9 cellular contexts compared by ENCODE assay signal in the genomic region with DNA sequence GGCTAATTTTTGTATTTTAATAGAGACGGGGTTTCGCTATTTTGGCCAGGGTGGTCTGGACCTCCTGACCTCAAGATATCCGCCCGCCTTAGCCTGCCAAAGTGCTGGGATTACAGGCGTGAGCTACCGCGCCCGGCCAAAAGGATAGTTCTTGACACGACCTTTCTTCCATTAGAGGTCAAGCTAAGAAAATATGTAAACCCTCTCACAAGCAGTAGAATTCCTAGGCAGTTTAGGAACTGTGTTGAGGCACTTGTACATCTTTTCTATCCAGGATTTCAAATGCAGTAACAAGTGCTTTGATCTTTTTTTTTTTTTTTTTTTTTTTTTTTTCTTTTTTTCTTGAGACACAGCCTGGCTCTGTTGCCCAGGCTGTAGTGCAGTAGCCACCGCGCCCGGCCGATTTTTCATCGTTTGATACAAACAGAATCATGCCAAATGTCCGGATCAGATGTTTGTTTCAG. TPM values are rescaled to one million over a fixed set of nuclear protein-coding genes. Genes with fewer than 3 reads are reported as not detected.
A peak's percentile ranks its signal among the peaks of the same experiment; 100 is the strongest.
DNase-seq lines count a peak whose midpoint lies in the region; ATAC-seq and TF ChIP-seq lines count a peak whose summit lies in the region.
"Had no signal": no experiment of that assay in that cellular context is flagged by ENCODE, and none has a peak within 500 bp of the region (broad histone marks: within the 10 kb centered on the region; RNA-seq: fewer than 3 reads in every experiment).

No MANE protein-coding gene starts in this region.

- H3K9me3 ChIP-seq in OCI-LY7 (ENCODE audit: low read length) (no peaks in the 10 kb centered on the region), skeletal muscle tissue (ENCODE audit: control insufficient read depth in 3 of 3, low read length in 3 of 3) (no peaks in the 10 kb centered on the region)

- H3K27ac Mint-ChIP-seq in activated CD8-positive, alpha-beta memory T cell treated with anti-CD3 and anti-CD28 coated beads, Interleukin-2, amount 10 ng/mL, durations not matched to agents 7 days and 5 days = peak overlapping the region; percentile 84

- H3K27me3 Mint-ChIP-seq in activated CD8-positive, alpha-beta memory T cell treated with anti-CD3 and anti-CD28 coated beads, Interleukin-2, amount 10 ng/mL, durations not matched to agents 7 days and 5 days = peaks cover 2% of the 10 kb centered on the region

- no peaks in the 10 kb centered on the region for H3K9me2 ChIP-seq in OCI-LY7 (ENCODE audit: insufficient read depth, low read length)

- H3K4me3 ChIP-seq in OCI-LY7 (ENCODE audit: low read depth, low read length, poor library complexity, severe bottlenecking) = no peak overlapping the region
- H3K4me3 ChIP-seq in dorsolateral prefrontal cortex = peak overlapping the region in 8 of 59 donors; percentile 83 to 100 (median 96)
- H3K4me3 ChIP-seq in skeletal muscle tissue (ENCODE audit: low read length in 3 of 3) = peak overlapping the region in 1 of 3 donors; percentile 41

- 0 out of 2 replicates have a peak overlapping the region, but pooled peaks have one; percentile 74 for H3K4me2 ChIP-seq in OCI-LY7 (ENCODE audit: low read length)

- peak overlapping the region; percentile 95 for H3K4me3 Mint-ChIP-seq in activated CD8-positive, alpha-beta memory T cell treated with anti-CD3 and anti-CD28 coated beads, Interleukin-2, amount 10 ng/mL, durations not matched to agents 7 days and 5 days

- peak overlapping the region; percentile 89 for H3K27ac ChIP-seq in OCI-LY7 (ENCODE audit: low read depth, low read length, poor library complexity, severe bottlenecking)
- H3K27ac ChIP-seq in dorsolateral prefrontal cortex = peak overlapping the region in 37 of 59 donors; percentile 76 to 99 (median 94)
- H3K27ac ChIP-seq in skeletal muscle tissue (ENCODE audit: low read depth, low read length) = peak overlapping the region; percentile 79

- TF ChIP-seq CTCF in OCI-LY7 (conservative IDR thresholded peaks at IDR 0.05; ENCODE audit: low read length) = no peak
- no peak for TF ChIP-seq CTCF in dorsolateral prefrontal cortex (IDR thresholded peaks at IDR 0.05 in 54 of 56, conservative IDR thresholded peaks at IDR 0.05 in 2 of 56; ENCODE audit: low read depth in 1 of 56, partially characterized antibody in 56 of 56)

- H3K4me1 Mint-ChIP-seq in activated CD8-positive, alpha-beta memory T cell treated with anti-CD3 and anti-CD28 coated beads, Interleukin-2, amount 10 ng/mL, durations not matched to agents 7 days and 5 days = peaks cover 66% of the 10 kb centered on the region

- H3K4me1 ChIP-seq in OCI-LY7 (ENCODE audit: insufficient read depth, low read length, poor library complexity, severe bottlenecking) = peaks cover 65% of the 10 kb centered on the region
- peaks cover 20 to 32% (median 28%) of the 10 kb centered on the region in 3 donors for H3K4me1 ChIP-seq in skeletal muscle tissue (ENCODE audit: control insufficient read depth in 3 of 3, insufficient read depth in 3 of 3, low read length in 3 of 3)

- POLR2A ChIA-PET in OCI-LY7 (lab: Charles Lee) = interaction anchor here (1.2 to 6.8 kb wide), 3 partner anchors 12 to 96 kb away, joined by 3 to 64 read pairs (median 5); a partner anchor contains a TSS

- no peak for ATAC-seq in activated CD8-positive, alpha-beta memory T cell treated with anti-CD3 and anti-CD28 coated beads, Interleukin-2, amount 10 ng/mL, durations not matched to agents 7 days and 5 days
- ATAC-seq in HG02870 (IDR thresholded peaks at IDR 0.05; ENCODE audit: unreplicated experiment) = no peak
- ATAC-seq in GM21528 (IDR thresholded peaks at IDR 0.05; ENCODE audit: low FRiP score, unreplicated experiment) = no peak
- ATAC-seq in GM21737 (IDR thresholded peaks at IDR 0.05; ENCODE audit: unreplicated experiment) = no peak
- ATAC-seq: activated naive CD4-positive, alpha-beta T cell treated with anti-CD3 and anti-CD28 coated beads, Interleukin-2, amount 50 U/mL, for 72 hours had no signal

- CTCF ChIA-PET in activated CD8-positive, alpha-beta memory T cell treated with anti-CD3 and anti-CD28 coated beads, Interleukin-2, amount 10 ng/mL, durations not matched to agents 7 days and 5 days (lab: Charles Lee) = interaction anchor here (0.8 to 9.3 kb wide), 8 partner anchors 13 to 166 kb away, joined by 3 to 126 read pairs (median 10); a partner anchor contains a TSS
- CTCF ChIA-PET in OCI-LY7 (lab: Charles Lee; ENCODE audit: unreplicated experiment) = interaction anchor here (0.6 kb wide), 1 partner anchor 1140 kb away, joined by 3 read pairs; no protein-coding TSS in a partner anchor

- intact Hi-C loops in OCI-LY7 (cut with micrococcal nuclease; ENCODE audit: unreplicated experiment) = no loop called here
- intact Hi-C loops in dorsolateral prefrontal cortex (cut with DNase I) = loop anchor here (5.0 kb wide), 4 partner anchors 125 to 270 kb away; a partner anchor contains a TSS

- no peaks in the 10 kb centered on the region for H3K9me3 Mint-ChIP-seq in activated CD8-positive, alpha-beta memory T cell treated with anti-CD3 and anti-CD28 coated beads, Interleukin-2, amount 10 ng/mL, durations not matched to agents 7 days and 5 days (ENCODE audit: low read depth)
- H3K9me3 Mint-ChIP-seq: activated naive CD4-positive, alpha-beta T cell treated with anti-CD3 and anti-CD28 coated beads, Interleukin-2, amount 50 U/mL, for 72 hours had no signal

- no peak for DNase-seq in activated CD8-positive, alpha-beta memory T cell treated with anti-CD3 and anti-CD28 coated beads, Interleukin-2, amount 10 ng/mL, durations not matched to agents 7 days and 5 days
- DNase-seq in activated CD8-positive, alpha-beta memory T cell treated with anti-CD3 and anti-CD28 coated beads, Interleukin-2, amount 50 U/mL, for 4 hours = no peak
- DNase-seq in OCI-LY7 (ENCODE audit: low spot score) (no peak), dorsolateral prefrontal cortex (no peak)

- peaks cover 72% of the 10 kb centered on the region for H3K79me2 ChIP-seq in OCI-LY7 (ENCODE audit: insufficient read depth, low read depth, low read length)

- H3K36me3 ChIP-seq in OCI-LY7 (ENCODE audit: insufficient read depth, low read length) (peaks cover 74% of the 10 kb centered on the region), skeletal muscle tissue (ENCODE audit: control insufficient read depth in 3 of 3, insufficient read depth in 3 of 3, low read length in 3 of 3) (peaks cover 0 to 7% (median 7%) of the 10 kb centered on the region in 3 donors)

- H3K27me3 ChIP-seq in dorsolateral prefrontal cortex = no peaks in the 10 kb centered on the region
- no peaks in the 10 kb centered on the region for H3K27me3 ChIP-seq in skeletal muscle tissue (ENCODE audit: control insufficient read depth in 3 of 3, insufficient read depth in 3 of 3, low read length in 3 of 3)

- H2AFZ ChIP-seq in OCI-LY7 (ENCODE audit: low read length) = no peak overlapping the region

- BruUV-seq in OCI-LY7 (replicated peaks; lab: Mats Ljungman, UMichigan) = no TSS peak

- H4K20me1 ChIP-seq in OCI-LY7 (ENCODE audit: insufficient read depth, low read length) = peaks cover 28% of the 10 kb centered on the region

- H3K9ac ChIP-seq in skeletal muscle tissue (ENCODE audit: low read depth in 1 of 3, low read length in 3 of 3) = no peak overlapping the region

- H3K36me3 Mint-ChIP-seq in activated CD8-positive, alpha-beta memory T cell treated with anti-CD3 and anti-CD28 coated beads, Interleukin-2, amount 10 ng/mL, durations not matched to agents 7 days and 5 days = peaks cover 51% of the 10 kb centered on the region

RNA-seq across cellular contexts. Expression of a gene that starts 1.4 kb away (rescaled TPM):
- total RNA-seq in activated CD8-positive, alpha-beta memory T cell treated with anti-CD3 and anti-CD28 coated beads, Interleukin-2, amount 10 ng/mL, durations not matched to agents 7 days and 5 days = 100 to 1,000 TPM; 194 to 207 TPM
- total RNA-seq in OCI-LY7 (2014; rRNA removed; shearing (Covaris generic)) = 322 and 349 TPM in 2 replicates
- total RNA-seq in OCI-LY7 (2022) (224 and 233 TPM in 2 replicates), dorsolateral prefrontal cortex (100 to 1,000 TPM; 150 to 428 (median 318) TPM), skeletal muscle tissue (129 TPM)

RNA-seq across cellular contexts. Expression of a gene that starts 12.7 kb away (rescaled TPM):
- 1,000 to 10,000 TPM; 1,517 to 1,668 TPM for total RNA-seq in activated CD8-positive, alpha-beta memory T cell treated with anti-CD3 and anti-CD28 coated beads, Interleukin-2, amount 10 ng/mL, durations not matched to agents 7 days and 5 days
- 2,355 and 2,645 TPM in 2 replicates for total RNA-seq in OCI-LY7 (2014; rRNA removed; shearing (Covaris generic))
- total RNA-seq in OCI-LY7 (2022) (1,902 and 2,030 TPM in 2 replicates), dorsolateral prefrontal cortex (100 to 1,000 TPM; 167 to 354 (median 232) TPM), skeletal muscle tissue (2,276 TPM)
